10 cellular contexts compared by ENCODE assay signal in the genomic region with DNA sequence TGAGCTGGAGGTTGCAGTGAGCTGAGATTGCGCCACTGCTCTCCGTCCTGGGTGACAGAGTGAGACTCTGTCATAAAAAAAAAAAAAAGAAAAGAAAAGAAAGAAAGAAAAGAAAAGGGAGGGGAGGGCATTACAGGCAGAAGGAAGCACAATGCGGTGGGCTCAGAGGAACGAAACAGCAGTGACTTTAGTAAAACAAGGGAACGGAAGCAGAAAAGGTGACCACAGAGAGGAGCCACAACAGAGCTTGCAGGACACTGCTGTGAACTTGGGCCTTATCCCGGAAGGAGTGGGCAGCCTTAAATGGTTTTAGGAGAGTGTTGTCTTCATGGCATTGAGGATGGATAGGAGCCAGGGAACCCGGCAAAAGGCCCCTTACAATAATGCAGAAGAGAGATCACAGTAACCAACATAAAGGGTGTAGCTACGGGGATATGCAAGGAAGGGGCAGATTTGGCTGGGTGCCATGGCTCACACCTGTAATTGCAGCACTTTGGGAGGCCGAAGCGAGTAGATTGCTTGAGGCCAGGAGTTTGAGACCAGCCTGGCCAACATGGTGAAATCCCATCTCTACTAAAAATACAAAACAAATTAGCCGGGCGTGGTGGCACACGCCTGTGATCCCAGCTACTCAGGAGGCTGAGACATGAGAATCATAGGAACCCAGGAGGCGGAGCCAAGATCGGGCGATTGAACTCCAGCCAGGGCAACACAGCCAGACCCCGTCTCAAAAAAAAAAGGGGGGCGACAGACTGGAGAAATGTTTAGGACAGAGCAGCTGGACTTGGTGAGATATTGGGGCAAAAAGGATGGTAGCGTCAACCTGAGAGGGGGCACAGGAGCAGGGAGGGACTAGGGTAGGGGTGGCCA.
DNase-seq lines count a peak whose midpoint lies in the region; ATAC-seq and TF ChIP-seq lines count a peak whose summit lies in the region.
"Had no signal": no experiment of that assay in that cellular context is flagged by ENCODE, and none has a peak within 500 bp of the region (broad histone marks: within the 10 kb centered on the region; RNA-seq: fewer than 3 reads in every experiment).

No MANE protein-coding gene starts in this region.

- DNase-seq in T-helper 1 cell (no peak), RWPE1 (ENCODE audit: low spot score) (no peak), spleen (no peak), DMS153 (lab: John Stamatoyannopoulos, UW) (no peak)
- DNase-seq: NCI-H510A had no signal

- POLR2A ChIA-PET in RWPE1 (lab: Yijun Ruan, JAX; ENCODE audit: low non-redundant PET) = interaction anchor here (0.7 kb wide), 1 partner anchor 188 kb away, joined by 7 read pairs; no protein-coding TSS in a partner anchor

- H3K27ac Mint-ChIP-seq in T-helper 1 cell treated with Interleukin-12 subunit alpha and Interleukin-12 subunit beta and Interleukin-4 antibody, amounts not matched to agents 30 μg/mL and 1 μg/mL, for 36 hours = peak overlapping the region; percentile 64
- peak overlapping the region; percentile 91 for H3K27ac Mint-ChIP-seq in dendritic cell treated with granulocyte-macrophage colony-stimulating factor and Interleukin-4, amounts not matched to agents 40 ng/mL and 50 ng/mL, for 4 days

- H3K9me3 ChIP-seq in spleen = no peaks in the 10 kb centered on the region

- peaks cover 0 to 19% (median 0%) of the 10 kb centered on the region in 7 donors for H3K27me3 ChIP-seq in spleen (replicated peaks in 1 of 7)

- no peak for ATAC-seq in HG03521 (IDR thresholded peaks at IDR 0.05; ENCODE audit: unreplicated experiment)
- no peak for ATAC-seq in GM19351 (IDR thresholded peaks at IDR 0.05; ENCODE audit: unreplicated experiment)

- peak overlapping the region in 1 of 8 donors; percentile 82 for H3K4me3 ChIP-seq in spleen

- peak overlapping the region; percentile 63 for H3K4me3 Mint-ChIP-seq in T-helper 1 cell treated with Interleukin-12 subunit alpha and Interleukin-12 subunit beta and Interleukin-4 antibody, amounts not matched to agents 30 μg/mL and 1 μg/mL, for 36 hours
- H3K4me3 Mint-ChIP-seq in dendritic cell treated with granulocyte-macrophage colony-stimulating factor and Interleukin-4, amounts not matched to agents 40 ng/mL and 50 ng/mL, for 4 days = peak overlapping the region; percentile 54

- peak overlapping the region; percentile 64 for H3K27ac ChIP-seq in RWPE1
- H3K27ac ChIP-seq in spleen = peak overlapping the region in 7 of 8 donors; percentile 94 to 99 (median 97)
- H3K27ac ChIP-seq: 22Rv1 had no signal

- peaks cover 34 to 54% (median 49%) of the 10 kb centered on the region in 6 donors for H3K4me1 ChIP-seq in spleen

- peaks cover 33% of the 10 kb centered on the region for H3K4me1 Mint-ChIP-seq in T-helper 1 cell treated with Interleukin-12 subunit alpha and Interleukin-12 subunit beta and Interleukin-4 antibody, amounts not matched to agents 30 μg/mL and 1 μg/mL, for 36 hours (ENCODE audit: low read depth)
- H3K4me1 Mint-ChIP-seq in dendritic cell treated with granulocyte-macrophage colony-stimulating factor and Interleukin-4, amounts not matched to agents 40 ng/mL and 50 ng/mL, for 4 days (ENCODE audit: low read depth) = peaks cover 59% of the 10 kb centered on the region

- no peak for TF ChIP-seq POLR2A in spleen (IDR thresholded peaks at IDR 0.05)

- intact Hi-C loops in dendritic cell treated with granulocyte-macrophage colony-stimulating factor and Interleukin-4, amounts not matched to agents 40 ng/mL and 50 ng/mL, for 4 days (cut with micrococcal nuclease) = no loop called here
- intact Hi-C loops in spleen (cut with DNase I; ENCODE audit: low total_unique reads) = no loop called here

- CTCF ChIA-PET in RWPE1 (lab: Yijun Ruan, JAX) = interaction anchor here (0.6 to 8.8 kb wide), 6 partner anchors 10 to 222 kb away, joined by 3 to 66 read pairs (median 4); no protein-coding TSS in a partner anchor

- H3K36me3 Mint-ChIP-seq in T-helper 1 cell treated with Interleukin-12 subunit alpha and Interleukin-12 subunit beta and Interleukin-4 antibody, amounts not matched to agents 30 μg/mL and 1 μg/mL, for 36 hours (ENCODE audit: low read depth) = peaks cover 2% of the 10 kb centered on the region
- peaks cover 4% of the 10 kb centered on the region for H3K36me3 Mint-ChIP-seq in dendritic cell treated with granulocyte-macrophage colony-stimulating factor and Interleukin-4, amounts not matched to agents 40 ng/mL and 50 ng/mL, for 4 days (ENCODE audit: low read depth)

- no peak for TF ChIP-seq CTCF in RWPE1 (conservative IDR thresholded peaks at IDR 0.05; ENCODE audit: low read depth)
- no peak for TF ChIP-seq CTCF in spleen (IDR thresholded peaks at IDR 0.05 in 8 of 11, conservative IDR thresholded peaks at IDR 0.05 in 3 of 11)

- H3K9me3 Mint-ChIP-seq in T-helper 1 cell treated with Interleukin-12 subunit alpha and Interleukin-12 subunit beta and Interleukin-4 antibody, amounts not matched to agents 30 μg/mL and 1 μg/mL, for 36 hours = no peaks in the 10 kb centered on the region
- no peaks in the 10 kb centered on the region for H3K9me3 Mint-ChIP-seq in dendritic cell treated with granulocyte-macrophage colony-stimulating factor and Interleukin-4, amounts not matched to agents 40 ng/mL and 50 ng/mL, for 4 days

- WGBS in spleen, 5 donors = 76 to 86% (median 78%) methylated on average over 19 of the region's 19 CpGs

- no peaks in the 10 kb centered on the region for H3K36me3 ChIP-seq in spleen

- H3K27me3 Mint-ChIP-seq in T-helper 1 cell treated with Interleukin-12 subunit alpha and Interleukin-12 subunit beta and Interleukin-4 antibody, amounts not matched to agents 30 μg/mL and 1 μg/mL, for 36 hours (ENCODE audit: low read depth) = peaks cover 15% of the 10 kb centered on the region
- H3K27me3 Mint-ChIP-seq in dendritic cell treated with granulocyte-macrophage colony-stimulating factor and Interleukin-4, amounts not matched to agents 40 ng/mL and 50 ng/mL, for 4 days = peaks cover 7% of the 10 kb centered on the region
